ENCODE assay signal across 22 cellular contexts in the genomic region with DNA sequence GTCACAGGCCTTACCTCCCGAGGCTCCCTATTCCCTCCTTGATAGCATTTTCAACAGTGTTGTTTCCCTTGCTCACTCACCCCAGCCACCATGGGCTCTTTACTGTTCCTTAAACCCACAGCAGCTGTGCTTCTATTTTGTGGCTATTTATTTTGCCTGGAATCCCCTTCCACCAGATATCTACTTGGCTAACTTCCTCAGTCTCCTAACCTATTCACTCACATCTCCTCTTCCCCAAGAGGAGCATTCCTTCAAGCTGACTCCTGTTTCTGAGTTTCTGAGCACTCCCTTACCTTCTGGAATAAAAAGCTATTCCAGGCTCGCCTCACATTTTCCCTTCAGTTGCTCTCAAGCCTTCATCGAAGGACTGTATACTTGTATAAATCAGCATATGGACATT. TPM values are rescaled to one million over a fixed set of nuclear protein-coding genes. Genes with fewer than 3 reads are reported as not detected.
"Had no signal": no experiment of that assay in that cellular context is flagged by ENCODE, and none has a peak within 500 bp of the region (broad histone marks: within the 10 kb centered on the region; RNA-seq: fewer than 3 reads in every experiment).

No MANE protein-coding gene starts in this region.

- H3K27ac ChIP-seq: body of pancreas, esophagus squamous epithelium, neutrophil, right atrium auricular region, skin epidermis, tibial artery had no signal

- H3K4me1 Mint-ChIP-seq: activated naive CD4-positive, alpha-beta T cell treated with anti-CD3 and anti-CD28 coated beads, Interleukin-2, amount 10 ng/mL, durations not matched to agents 7 days and 5 days; naive thymus-derived CD8-positive, alpha-beta T cell had no signal

- DNase-seq: activated CD4-positive, alpha-beta T cell treated with anti-CD3 and anti-CD28 coated beads for 1 hour; activated CD4-positive, alpha-beta T cell treated with anti-CD3 and anti-CD28 coated beads, Interleukin-2, amount 50 U/mL, for 4 hours; activated naive CD4-positive, alpha-beta T cell treated with anti-CD3 and anti-CD28 coated beads, Interleukin-2, amount 10 ng/mL, durations not matched to agents 7 days and 5 days; activated T-cell treated with anti-CD3 and anti-CD28 coated beads for 4 hours; body of pancreas; central memory CD4-positive, alpha-beta T cell; cortex of kidney; effector CD4-positive, alpha-beta T cell; esophagus squamous epithelium; glutamatergic neuron; mucosa of descending colon; naive thymus-derived CD8-positive, alpha-beta T cell; posterior cingulate gyrus; stimulated activated CD4-positive, alpha-beta T cell treated with anti-CD3 and anti-CD28 coated beads, Interleukin-4, amount 100 ng/mL, for 24 hours; stimulated activated naive CD4-positive, alpha-beta T cell; T-helper 1 cell; T1000; tibial artery had no signal

- H3K27me3 ChIP-seq: body of pancreas, esophagus squamous epithelium, neutrophil, right atrium auricular region, tibial artery had no signal

- H3K9me3 Mint-ChIP-seq: activated naive CD4-positive, alpha-beta T cell treated with anti-CD3 and anti-CD28 coated beads, Interleukin-2, amount 10 ng/mL, durations not matched to agents 7 days and 5 days; activated T-helper 2 cell treated with anti-CD3 and anti-CD28 coated beads, Interferon-gamma antibody, Interleukin-2, Interleukin-4, amounts not matched to agents 10 μg/mL and 5 μg/mL and 100 μg/mL, durations not matched to agents 14 hours and 24 hours and 36 hours had no signal

- H3K4me1 ChIP-seq: body of pancreas, esophagus squamous epithelium, right atrium auricular region had no signal

- H3K9me3 ChIP-seq: body of pancreas, esophagus squamous epithelium, mucosa of descending colon, neutrophil, right atrium auricular region, tibial artery had no signal

- H3K36me3 ChIP-seq: esophagus squamous epithelium, neutrophil, right atrium auricular region, tibial artery had no signal

- H3K4me3 Mint-ChIP-seq: activated naive CD4-positive, alpha-beta T cell treated with anti-CD3 and anti-CD28 coated beads, Interleukin-2, amount 10 ng/mL, durations not matched to agents 7 days and 5 days; naive thymus-derived CD8-positive, alpha-beta T cell had no signal

- H3K4me3 ChIP-seq: body of pancreas, esophagus squamous epithelium, mucosa of descending colon, right atrium auricular region, skin epidermis, tibial artery had no signal

- H3K36me3 Mint-ChIP-seq: activated naive CD4-positive, alpha-beta T cell treated with anti-CD3 and anti-CD28 coated beads, Interleukin-2, amount 10 ng/mL, durations not matched to agents 7 days and 5 days; naive thymus-derived CD8-positive, alpha-beta T cell had no signal

- H3K27ac Mint-ChIP-seq: activated naive CD4-positive, alpha-beta T cell treated with anti-CD3 and anti-CD28 coated beads, Interleukin-2, amount 10 ng/mL, durations not matched to agents 7 days and 5 days; activated T-helper 2 cell treated with anti-CD3 and anti-CD28 coated beads, Interferon-gamma antibody, Interleukin-2, Interleukin-4, amounts not matched to agents 10 μg/mL and 5 μg/mL and 100 μg/mL, durations not matched to agents 14 hours and 24 hours and 36 hours; naive thymus-derived CD8-positive, alpha-beta T cell had no signal

- H3K27me3 Mint-ChIP-seq: activated naive CD4-positive, alpha-beta T cell treated with anti-CD3 and anti-CD28 coated beads, Interleukin-2, amount 10 ng/mL, durations not matched to agents 7 days and 5 days; naive thymus-derived CD8-positive, alpha-beta T cell had no signal

RNA-seq across cellular contexts. Expression of gene CXCL1, which starts 50.5 kb away (rescaled TPM):
- total RNA-seq: activated T-helper 2 cell treated with anti-CD3 and anti-CD28 coated beads, Interferon-gamma antibody, Interleukin-2, Interleukin-4, amounts not matched to agents 10 μg/mL and 5 μg/mL and 100 μg/mL, durations not matched to agents 14 hours and 24 hours and 36 hours; naive thymus-derived CD8-positive, alpha-beta T cell had no signal
- polyA plus RNA-seq: naive thymus-derived CD8-positive, alpha-beta T cell had no signal
